ENCODE assay signal across 1 cellular context in the genomic region with DNA sequence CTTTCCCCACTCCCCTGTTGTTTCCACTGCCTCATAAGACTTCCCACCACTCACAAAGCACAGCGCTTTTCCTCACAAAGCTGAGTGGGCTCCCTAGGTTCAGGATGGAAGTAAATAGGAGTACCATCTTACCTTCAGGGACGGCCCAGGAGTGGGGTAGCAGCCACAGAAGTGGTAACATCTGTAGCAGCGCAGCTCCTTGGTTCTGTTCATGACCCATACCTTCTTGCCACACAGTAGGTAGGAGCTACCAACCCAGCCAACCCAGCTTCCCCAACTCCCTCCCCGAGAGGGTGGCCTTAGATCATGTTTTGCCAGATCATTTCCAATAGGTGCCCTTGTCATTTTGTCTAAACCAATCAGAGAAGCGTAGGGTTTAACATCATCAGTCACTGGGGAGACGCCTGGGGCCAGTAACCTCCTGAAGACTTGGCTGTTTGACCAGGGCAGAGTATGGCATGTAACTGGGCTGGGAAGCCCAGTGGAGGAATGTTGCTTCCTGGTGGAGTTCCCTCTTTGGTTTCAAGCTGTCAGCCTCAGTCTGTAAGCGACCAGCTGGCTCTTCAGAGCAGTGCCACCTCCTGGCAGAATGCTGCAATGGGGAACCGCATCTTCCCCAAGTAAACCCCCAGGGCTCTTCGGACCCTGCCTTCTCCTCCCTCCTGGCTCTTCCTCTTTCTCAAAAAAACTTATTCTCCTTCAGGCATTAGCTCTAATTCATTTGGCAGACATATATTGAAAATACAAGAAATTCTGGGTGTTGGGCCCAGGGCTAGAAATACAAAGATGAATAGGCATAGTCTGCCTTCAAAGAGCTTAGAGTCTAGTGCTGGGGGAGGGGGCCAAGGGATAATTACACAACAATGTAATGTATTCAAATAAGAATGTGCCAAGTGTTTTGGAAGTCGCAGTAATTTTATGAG.
TF ChIP-seq lines count a peak whose summit lies in the region.

A gene (minus strand): TSS at position 281 of the 923 bp plus-strand sequence. CDS start 61 bp downstream, at position 220.

TF ChIP-seq in GM12878, 131 proteins besides CTCF, POLR2A, EP300 and RAD21 (continued from another document and continues in another):
- TF ChIP-seq, protein P1, sequence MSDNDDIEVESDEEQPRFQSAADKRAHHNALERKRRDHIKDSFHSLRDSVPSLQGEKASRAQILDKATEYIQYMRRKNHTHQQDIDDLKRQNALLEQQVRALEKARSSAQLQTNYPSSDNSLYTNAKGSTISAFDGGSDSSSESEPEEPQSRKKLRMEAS (IDR thresholded peaks at IDR 0.05; ENCODE audit: low read depth, low read length) = no peak; the same call in 1 of the 2 replicates
- TF ChIP-seq, protein P2, sequence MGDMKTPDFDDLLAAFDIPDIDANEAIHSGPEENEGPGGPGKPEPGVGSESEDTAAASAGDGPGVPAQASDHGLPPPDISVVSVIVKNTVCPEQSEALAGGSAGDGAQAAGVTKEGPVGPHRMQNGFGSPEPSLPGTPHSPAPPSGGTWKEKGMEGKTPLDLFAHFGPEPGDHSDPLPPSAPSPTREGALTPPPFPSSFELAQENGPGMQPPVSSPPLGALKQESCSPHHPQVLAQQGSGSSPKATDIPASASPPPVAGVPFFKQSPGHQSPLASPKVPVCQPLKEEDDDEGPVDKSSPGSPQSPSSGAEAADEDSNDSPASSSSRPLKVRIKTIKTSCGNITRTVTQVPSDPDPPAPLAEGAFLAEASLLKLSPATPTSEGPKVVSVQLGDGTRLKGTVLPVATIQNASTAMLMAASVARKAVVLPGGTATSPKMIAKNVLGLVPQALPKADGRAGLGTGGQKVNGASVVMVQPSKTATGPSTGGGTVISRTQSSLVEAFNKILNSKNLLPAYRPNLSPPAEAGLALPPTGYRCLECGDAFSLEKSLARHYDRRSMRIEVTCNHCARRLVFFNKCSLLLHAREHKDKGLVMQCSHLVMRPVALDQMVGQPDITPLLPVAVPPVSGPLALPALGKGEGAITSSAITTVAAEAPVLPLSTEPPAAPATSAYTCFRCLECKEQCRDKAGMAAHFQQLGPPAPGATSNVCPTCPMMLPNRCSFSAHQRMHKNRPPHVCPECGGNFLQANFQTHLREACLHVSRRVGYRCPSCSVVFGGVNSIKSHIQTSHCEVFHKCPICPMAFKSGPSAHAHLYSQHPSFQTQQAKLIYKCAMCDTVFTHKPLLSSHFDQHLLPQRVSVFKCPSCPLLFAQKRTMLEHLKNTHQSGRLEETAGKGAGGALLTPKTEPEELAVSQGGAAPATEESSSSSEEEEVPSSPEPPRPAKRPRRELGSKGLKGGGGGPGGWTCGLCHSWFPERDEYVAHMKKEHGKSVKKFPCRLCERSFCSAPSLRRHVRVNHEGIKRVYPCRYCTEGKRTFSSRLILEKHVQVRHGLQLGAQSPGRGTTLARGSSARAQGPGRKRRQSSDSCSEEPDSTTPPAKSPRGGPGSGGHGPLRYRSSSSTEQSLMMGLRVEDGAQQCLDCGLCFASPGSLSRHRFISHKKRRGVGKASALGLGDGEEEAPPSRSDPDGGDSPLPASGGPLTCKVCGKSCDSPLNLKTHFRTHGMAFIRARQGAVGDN (IDR thresholded peaks at IDR 0.05) = 0 out of 2 replicates have a peak, but pooled peaks have one; percentile 35
- no peak for TF ChIP-seq ZNF384 (IDR thresholded peaks at IDR 0.05; ENCODE audit: borderline replicate concordance, low read depth, low read length)
- TF ChIP-seq, protein P3, sequence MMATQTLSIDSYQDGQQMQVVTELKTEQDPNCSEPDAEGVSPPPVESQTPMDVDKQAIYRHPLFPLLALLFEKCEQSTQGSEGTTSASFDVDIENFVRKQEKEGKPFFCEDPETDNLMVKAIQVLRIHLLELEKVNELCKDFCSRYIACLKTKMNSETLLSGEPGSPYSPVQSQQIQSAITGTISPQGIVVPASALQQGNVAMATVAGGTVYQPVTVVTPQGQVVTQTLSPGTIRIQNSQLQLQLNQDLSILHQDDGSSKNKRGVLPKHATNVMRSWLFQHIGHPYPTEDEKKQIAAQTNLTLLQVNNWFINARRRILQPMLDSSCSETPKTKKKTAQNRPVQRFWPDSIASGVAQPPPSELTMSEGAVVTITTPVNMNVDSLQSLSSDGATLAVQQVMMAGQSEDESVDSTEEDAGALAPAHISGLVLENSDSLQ (IDR thresholded peaks at IDR 0.05) = peak; percentile 73
- TF ChIP-seq POU2F2 (IDR thresholded peaks at IDR 0.05; ENCODE audit: borderline replicate concordance, low read depth, low read length) = peak; percentile 93; the same call in 2 of the 3 replicates
- TF ChIP-seq, protein P4, sequence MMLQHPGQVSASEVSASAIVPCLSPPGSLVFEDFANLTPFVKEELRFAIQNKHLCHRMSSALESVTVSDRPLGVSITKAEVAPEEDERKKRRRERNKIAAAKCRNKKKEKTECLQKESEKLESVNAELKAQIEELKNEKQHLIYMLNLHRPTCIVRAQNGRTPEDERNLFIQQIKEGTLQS (IDR thresholded peaks at IDR 0.05; ENCODE audit: borderline replicate concordance, extremely low read depth, low read depth, low read length) = no peak
- 0 out of 2 replicates have a peak, but pooled peaks have one; percentile 21 for TF ChIP-seq BCL11A (IDR thresholded peaks at IDR 0.05; ENCODE audit: low read depth, low read length)
- TF ChIP-seq NBN (IDR thresholded peaks at IDR 0.05) = peak; percentile 95
- peak; percentile 41; the same call in 1 of the 2 replicates for TF ChIP-seq SMC3 (IDR thresholded peaks at IDR 0.05; ENCODE audit: borderline replicate concordance, low read length)
- TF ChIP-seq CREB1 (IDR thresholded peaks at IDR 0.05; ENCODE audit: low read depth) = peak; percentile 99
- no peak for TF ChIP-seq SREBF2 (IDR thresholded peaks at IDR 0.05; ENCODE audit: low read length)
- no peak for TF ChIP-seq MYC (IDR thresholded peaks at IDR 0.05; ENCODE audit: insufficient read depth, insufficient read length, insufficient replicate concordance, low read length, severe bottlenecking)
- TF ChIP-seq TBL1XR1 (IDR thresholded peaks at IDR 0.05; ENCODE audit: low read depth, low read length) = no peak
- TF ChIP-seq, protein P5, sequence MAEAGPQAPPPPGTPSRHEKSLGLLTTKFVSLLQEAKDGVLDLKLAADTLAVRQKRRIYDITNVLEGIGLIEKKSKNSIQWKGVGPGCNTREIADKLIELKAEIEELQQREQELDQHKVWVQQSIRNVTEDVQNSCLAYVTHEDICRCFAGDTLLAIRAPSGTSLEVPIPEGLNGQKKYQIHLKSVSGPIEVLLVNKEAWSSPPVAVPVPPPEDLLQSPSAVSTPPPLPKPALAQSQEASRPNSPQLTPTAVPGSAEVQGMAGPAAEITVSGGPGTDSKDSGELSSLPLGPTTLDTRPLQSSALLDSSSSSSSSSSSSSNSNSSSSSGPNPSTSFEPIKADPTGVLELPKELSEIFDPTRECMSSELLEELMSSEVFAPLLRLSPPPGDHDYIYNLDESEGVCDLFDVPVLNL (IDR thresholded peaks at IDR 0.05; ENCODE audit: low read depth, low read length) = no peak
- no peak for TF ChIP-seq ASH2L (IDR thresholded peaks at IDR 0.05; ENCODE audit: borderline replicate concordance, low read depth)
- TF ChIP-seq, protein P6, sequence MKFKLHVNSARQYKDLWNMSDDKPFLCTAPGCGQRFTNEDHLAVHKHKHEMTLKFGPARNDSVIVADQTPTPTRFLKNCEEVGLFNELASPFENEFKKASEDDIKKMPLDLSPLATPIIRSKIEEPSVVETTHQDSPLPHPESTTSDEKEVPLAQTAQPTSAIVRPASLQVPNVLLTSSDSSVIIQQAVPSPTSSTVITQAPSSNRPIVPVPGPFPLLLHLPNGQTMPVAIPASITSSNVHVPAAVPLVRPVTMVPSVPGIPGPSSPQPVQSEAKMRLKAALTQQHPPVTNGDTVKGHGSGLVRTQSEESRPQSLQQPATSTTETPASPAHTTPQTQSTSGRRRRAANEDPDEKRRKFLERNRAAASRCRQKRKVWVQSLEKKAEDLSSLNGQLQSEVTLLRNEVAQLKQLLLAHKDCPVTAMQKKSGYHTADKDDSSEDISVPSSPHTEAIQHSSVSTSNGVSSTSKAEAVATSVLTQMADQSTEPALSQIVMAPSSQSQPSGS (IDR thresholded peaks at IDR 0.05; ENCODE audit: low read length) = no peak
- peak; percentile 77 for TF ChIP-seq SPI1 (IDR thresholded peaks at IDR 0.05; ENCODE audit: borderline replicate concordance, insufficient read depth, low read depth, low read length)
- peak; percentile 91 for TF ChIP-seq CHD1 (IDR thresholded peaks at IDR 0.05; ENCODE audit: low read depth, low read length)
- TF ChIP-seq NRF1 (conservative IDR thresholded peaks at IDR 0.05; ENCODE audit: low read depth, low read length) = no peak
- TF ChIP-seq ZNF217 (IDR thresholded peaks at IDR 0.05) = no peak
- no peak for TF ChIP-seq TARDBP (IDR thresholded peaks at IDR 0.05; ENCODE audit: borderline replicate concordance)
- TF ChIP-seq TCF7 (IDR thresholded peaks at IDR 0.05; ENCODE audit: borderline replicate concordance) = no peak
- TF ChIP-seq SIN3A (IDR thresholded peaks at IDR 0.05; ENCODE audit: low read depth, low read length) = peak; percentile 81; the same call in 1 of the 2 replicates
- TF ChIP-seq STAT3 (IDR thresholded peaks at IDR 0.05; ENCODE audit: low read depth, low read length) = no peak
- peak in 1 of 2 experiments; percentile 94; a peak in 1 of 4 replicates for TF ChIP-seq CEBPB (IDR thresholded peaks at IDR 0.05; ENCODE audit: borderline replicate concordance in 1 of 2, low read depth in 2 of 2, low read length in 2 of 2)
- TF ChIP-seq FOS (IDR thresholded peaks at IDR 0.05; ENCODE audit: borderline replicate concordance, extremely low read depth, insufficient read length) = peak; percentile 48
- no peak for TF ChIP-seq LARP7 (IDR thresholded peaks at IDR 0.05)
- no peak for TF ChIP-seq ZNF274 (IDR thresholded peaks at IDR 0.05; ENCODE audit: insufficient read depth, insufficient read length)
- no peak for TF ChIP-seq HDGF (IDR thresholded peaks at IDR 0.05)
- TF ChIP-seq HCFC1 (IDR thresholded peaks at IDR 0.05; ENCODE audit: low read length) = peak; percentile 23; the same call in 1 of the 2 replicates
- TF ChIP-seq, protein P7, sequence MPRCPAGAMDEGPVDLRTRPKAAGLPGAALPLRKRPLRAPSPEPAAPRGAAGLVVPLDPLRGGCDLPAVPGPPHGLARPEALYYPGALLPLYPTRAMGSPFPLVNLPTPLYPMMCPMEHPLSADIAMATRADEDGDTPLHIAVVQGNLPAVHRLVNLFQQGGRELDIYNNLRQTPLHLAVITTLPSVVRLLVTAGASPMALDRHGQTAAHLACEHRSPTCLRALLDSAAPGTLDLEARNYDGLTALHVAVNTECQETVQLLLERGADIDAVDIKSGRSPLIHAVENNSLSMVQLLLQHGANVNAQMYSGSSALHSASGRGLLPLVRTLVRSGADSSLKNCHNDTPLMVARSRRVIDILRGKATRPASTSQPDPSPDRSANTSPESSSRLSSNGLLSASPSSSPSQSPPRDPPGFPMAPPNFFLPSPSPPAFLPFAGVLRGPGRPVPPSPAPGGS (IDR thresholded peaks at IDR 0.05; ENCODE audit: borderline replicate concordance, insufficient read depth, low read depth, low read length, poor library complexity, severe bottlenecking) = peak; percentile 59
- TF ChIP-seq, protein P8, sequence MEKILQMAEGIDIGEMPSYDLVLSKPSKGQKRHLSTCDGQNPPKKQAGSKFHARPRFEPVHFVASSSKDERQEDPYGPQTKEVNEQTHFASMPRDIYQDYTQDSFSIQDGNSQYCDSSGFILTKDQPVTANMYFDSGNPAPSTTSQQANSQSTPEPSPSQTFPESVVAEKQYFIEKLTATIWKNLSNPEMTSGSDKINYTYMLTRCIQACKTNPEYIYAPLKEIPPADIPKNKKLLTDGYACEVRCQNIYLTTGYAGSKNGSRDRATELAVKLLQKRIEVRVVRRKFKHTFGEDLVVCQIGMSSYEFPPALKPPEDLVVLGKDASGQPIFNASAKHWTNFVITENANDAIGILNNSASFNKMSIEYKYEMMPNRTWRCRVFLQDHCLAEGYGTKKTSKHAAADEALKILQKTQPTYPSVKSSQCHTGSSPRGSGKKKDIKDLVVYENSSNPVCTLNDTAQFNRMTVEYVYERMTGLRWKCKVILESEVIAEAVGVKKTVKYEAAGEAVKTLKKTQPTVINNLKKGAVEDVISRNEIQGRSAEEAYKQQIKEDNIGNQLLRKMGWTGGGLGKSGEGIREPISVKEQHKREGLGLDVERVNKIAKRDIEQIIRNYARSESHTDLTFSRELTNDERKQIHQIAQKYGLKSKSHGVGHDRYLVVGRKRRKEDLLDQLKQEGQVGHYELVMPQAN (conservative IDR thresholded peaks at IDR 0.05) = no peak
- no peak for TF ChIP-seq RB1 (IDR thresholded peaks at IDR 0.05; ENCODE audit: borderline replicate concordance)
- no peak for TF ChIP-seq ZZZ3 (IDR thresholded peaks at IDR 0.05; ENCODE audit: control insufficient read depth, insufficient read length, low read depth)
- no peak for TF ChIP-seq MEF2B (IDR thresholded peaks at IDR 0.05; ENCODE audit: partially characterized antibody, poor library complexity, severe bottlenecking)
- peak; percentile 68 for TF ChIP-seq SP1 (IDR thresholded peaks at IDR 0.05; ENCODE audit: low read depth, low read length)
- peak; percentile 97 for TF ChIP-seq SMAD5 (IDR thresholded peaks at IDR 0.05; ENCODE audit: low read depth)
- no peak for TF ChIP-seq ETV6 (conservative IDR thresholded peaks at IDR 0.05 in 1 of 2, IDR thresholded peaks at IDR 0.05 in 1 of 2; ENCODE audit: borderline replicate concordance in 1 of 2, low read depth in 1 of 2)
- no peak; the same call in 1 of the 2 replicates for TF ChIP-seq FOXM1 (IDR thresholded peaks at IDR 0.05; ENCODE audit: low read depth, low read length)
- TF ChIP-seq, protein P9, sequence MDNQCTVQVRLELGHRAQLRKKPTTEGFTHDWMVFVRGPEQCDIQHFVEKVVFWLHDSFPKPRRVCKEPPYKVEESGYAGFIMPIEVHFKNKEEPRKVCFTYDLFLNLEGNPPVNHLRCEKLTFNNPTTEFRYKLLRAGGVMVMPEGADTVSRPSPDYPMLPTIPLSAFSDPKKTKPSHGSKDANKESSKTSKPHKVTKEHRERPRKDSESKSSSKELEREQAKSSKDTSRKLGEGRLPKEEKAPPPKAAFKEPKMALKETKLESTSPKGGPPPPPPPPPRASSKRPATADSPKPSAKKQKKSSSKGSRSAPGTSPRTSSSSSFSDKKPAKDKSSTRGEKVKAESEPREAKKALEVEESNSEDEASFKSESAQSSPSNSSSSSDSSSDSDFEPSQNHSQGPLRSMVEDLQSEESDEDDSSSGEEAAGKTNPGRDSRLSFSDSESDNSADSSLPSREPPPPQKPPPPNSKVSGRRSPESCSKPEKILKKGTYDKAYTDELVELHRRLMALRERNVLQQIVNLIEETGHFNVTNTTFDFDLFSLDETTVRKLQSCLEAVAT (IDR thresholded peaks at IDR 0.05) = 0 out of 2 replicates have a peak, but pooled peaks have one; percentile 92
- TF ChIP-seq MXI1 (IDR thresholded peaks at IDR 0.05; ENCODE audit: low read depth, low read length) = peak; percentile 82; the same call in 1 of the 2 replicates
